Comparison of ENCODE assay signal across 1 cellular context in genomic region chr4:110625593-110626292, GRCh38.
TF ChIP-seq lines count a peak whose summit lies in the region.

No MANE protein-coding gene starts in this region.

TF ChIP-seq in HEK293, 187 proteins besides CTCF, POLR2A, EP300 and RAD21 (continued from another document):
- TF ChIP-seq ZSCAN5A (tag by site-specific recombination; IDR thresholded peaks at IDR 0.05) (no peak), ZNF560 (tag by site-specific recombination; IDR thresholded peaks at IDR 0.05; ENCODE audit: borderline replicate concordance) (no peak), ZIC2 (tag by site-specific recombination; IDR thresholded peaks at IDR 0.05) (no peak), KLF9 (tag by site-specific recombination; IDR thresholded peaks at IDR 0.05; ENCODE audit: low read depth) (no peak), MZF1 (tag by site-specific recombination; IDR thresholded peaks at IDR 0.05; ENCODE audit: borderline replicate concordance) (peak; percentile 76; the same call in 1 of the 2 replicates)
TF ChIP-seq in HEK293: peak in this region for 4.
